14 cellular contexts compared by ENCODE assay signal in genomic region chr2:130369589-130370341, GRCh38. TPM values are rescaled to one million over a fixed set of nuclear protein-coding genes. Genes with fewer than 3 reads are reported as not detected.
A peak's percentile ranks its signal among the peaks of the same experiment; 100 is the strongest.
DNase-seq lines count a peak whose midpoint lies in the region; ATAC-seq, FAIRE-seq and TF ChIP-seq lines count a peak whose summit lies in the region.
"Had no signal": no experiment of that assay in that cellular context is flagged by ENCODE, and none has a peak within 500 bp of the region (broad histone marks: within the 10 kb centered on the region; RNA-seq: fewer than 3 reads in every experiment).

No MANE protein-coding gene starts in this region.

- peak overlapping the region; percentile 65 to 90 (median 76) for H3K27ac Mint-ChIP-seq in CD14-positive monocyte
- peak overlapping the region; percentile 97 for H3K27ac Mint-ChIP-seq in activated naive CD8-positive, alpha-beta T cell
- H3K27ac Mint-ChIP-seq in naive thymus-derived CD8-positive, alpha-beta T cell, result peak overlapping the region; percentile 17 to 98 (median 94)

- no peak for TF ChIP-seq CTCF in CD14-positive monocyte (IDR thresholded peaks at IDR 0.05)

- peaks cover 68% of the 10 kb centered on the region for H3K4me1 Mint-ChIP-seq in CD14-positive monocyte
- H3K4me1 Mint-ChIP-seq in activated naive CD8-positive, alpha-beta T cell (ENCODE audit: low read depth), result peaks cover 35% of the 10 kb centered on the region
- peaks cover 23 to 48% (median 43%) of the 10 kb centered on the region in 4 donors for H3K4me1 Mint-ChIP-seq in naive thymus-derived CD8-positive, alpha-beta T cell

- intact Hi-C loops in CD14-positive monocyte (cut with micrococcal nuclease), result no loop called here
- intact Hi-C loops in left cardiac atrium (cut with DNase I), result no loop called here

- DNase-seq in CD14-positive monocyte (ENCODE audit: low spot score) (no peak), GM12891 (ENCODE audit: insufficient read length, low spot score) (no peak), AG20443 (ENCODE audit: low spot score) (no peak), left cardiac atrium (no peak)
- no peak for DNase-seq in naive thymus-derived CD8-positive, alpha-beta T cell
- DNase-seq: DMS79 treated with DMSO at 0.1 percent for 48 hours, left ventricle myocardium superior, NCI-H446 treated with DMSO at 0.1 percent for 48 hours, SJCRH30, thyroid gland had no signal

- no peak overlapping the region for H3K4me3 Mint-ChIP-seq in CD14-positive monocyte
- H3K4me3 Mint-ChIP-seq in activated naive CD8-positive, alpha-beta T cell, result no peak overlapping the region
- H3K4me3 Mint-ChIP-seq in naive thymus-derived CD8-positive, alpha-beta T cell, result peak overlapping the region in 8 of 10 donors; percentile 39 to 97 (median 90)

- TF ChIP-seq POLR2A in GM12891 (IDR thresholded peaks at IDR 0.05; ENCODE audit: low read depth, low read length), result no peak

- H3K36me3 Mint-ChIP-seq in CD14-positive monocyte, result peaks cover 31 to 45% of the 10 kb centered on the region in 2 donors
- peaks cover 3% of the 10 kb centered on the region for H3K36me3 Mint-ChIP-seq in activated naive CD8-positive, alpha-beta T cell
- H3K36me3 Mint-ChIP-seq in naive thymus-derived CD8-positive, alpha-beta T cell, result no peaks in the 10 kb centered on the region

- POLR2A ChIA-PET in naive thymus-derived CD8-positive, alpha-beta T cell (lab: Charles Lee), result interaction anchor here (1.0 to 5.2 kb wide), 2 partner anchors 27 to 189 kb away, joined by 4 to 69 read pairs; partner anchors contain the start of genes IMP4 and SMPD4

- no peak for FAIRE-seq in GM12891 (lab: Jason Lieb, UNC)

- no peak for ATAC-seq in naive thymus-derived CD8-positive, alpha-beta T cell
- ATAC-seq in GM21360 (IDR thresholded peaks at IDR 0.05; ENCODE audit: unreplicated experiment) (no peak), GM19467 (IDR thresholded peaks at IDR 0.05; ENCODE audit: unreplicated experiment) (no peak), left cardiac atrium (no peak)
- ATAC-seq: left ventricle myocardium superior had no signal

- peaks cover 0 to 3% (median 0%) of the 10 kb centered on the region in 7 donors for H3K9me3 Mint-ChIP-seq in CD14-positive monocyte
- no peaks in the 10 kb centered on the region for H3K9me3 Mint-ChIP-seq in activated naive CD8-positive, alpha-beta T cell (ENCODE audit: low read depth)
- no peaks in the 10 kb centered on the region for H3K9me3 Mint-ChIP-seq in naive thymus-derived CD8-positive, alpha-beta T cell
- H3K9me3 Mint-ChIP-seq: activated naive CD4-positive, alpha-beta T cell treated with anti-CD3 and anti-CD28 coated beads for 36 hours had no signal

- H3K27me3 Mint-ChIP-seq in CD14-positive monocyte (ENCODE audit: low read depth in 3 of 3), result peaks cover 0 to 5% (median 2%) of the 10 kb centered on the region in 3 donors
- H3K27me3 Mint-ChIP-seq in activated naive CD8-positive, alpha-beta T cell, result no peaks in the 10 kb centered on the region
- H3K27me3 Mint-ChIP-seq in naive thymus-derived CD8-positive, alpha-beta T cell, result no peaks in the 10 kb centered on the region

TF ChIP-seq in GM12891, 5 proteins besides CTCF, POLR2A, EP300 and RAD21:
- no peak for TF ChIP-seq POLR2AphosphoS5 (IDR thresholded peaks at IDR 0.05; ENCODE audit: low read depth, low read length)
- 0 out of 2 replicates have a peak, but pooled peaks have one; percentile 3 for TF ChIP-seq SPI1 (IDR thresholded peaks at IDR 0.05; ENCODE audit: low read depth, low read length)

RNA-seq across cellular contexts. Expression of gene PTPN18, which starts 13.9 kb away (rescaled TPM):
- 100 to 1,000 TPM in 1 of 2 donors, 10 to 100 TPM in 1; 72.2 to 102 TPM for polyA plus RNA-seq in CD14-positive monocyte
- polyA plus RNA-seq in GM12891 (2012; ENCODE audit: low read depth, missing spikeins), result 29.4 TPM
- total RNA-seq in naive thymus-derived CD8-positive, alpha-beta T cell, result 10 to 100 TPM; 40.5 to 42.8 TPM
- polyA plus RNA-seq in naive thymus-derived CD8-positive, alpha-beta T cell, result 10 to 100 TPM; 33.7 to 47.5 (median 33.9) TPM
- total RNA-seq in left cardiac atrium, result 10 to 100 TPM; 24.2 to 28.0 TPM

RNA-seq across cellular contexts. Expression of gene IMP4, which starts 27.1 kb away (rescaled TPM):
- polyA plus RNA-seq in CD14-positive monocyte, result 10 to 100 TPM; 57.6 to 58.5 TPM
- 118 TPM for polyA plus RNA-seq in GM12891 (2012; ENCODE audit: low read depth, missing spikeins)
- 10 to 100 TPM; 94.0 to 99.6 TPM for total RNA-seq in naive thymus-derived CD8-positive, alpha-beta T cell
- polyA plus RNA-seq in naive thymus-derived CD8-positive, alpha-beta T cell, result 10 to 100 TPM; 58.4 to 96.7 (median 84.9) TPM
- total RNA-seq in left cardiac atrium, result 10 to 100 TPM; 55.0 to 79.3 TPM

Comparison
In these comparisons a context has a peak if more than half of its experiments do, and no peak if none do; other contexts are left out.
1. H3K4me3 Mint-ChIP-seq: peak in naive thymus-derived CD8-positive, alpha-beta T cell (8 of 10); none in CD14-positive monocyte (0 of 2) and activated naive CD8-positive, alpha-beta T cell (single experiment).
2. Peak in every context shown above with its lines, with median percentiles within 50 percentile points of each other: H3K27ac Mint-ChIP-seq.